ENCODE assay signal across 12 cellular contexts in genomic region chr7:117230276-117231046, GRCh38.
DNase-seq lines count a peak whose midpoint lies in the region; ATAC-seq and TF ChIP-seq lines count a peak whose summit lies in the region.
"Had no signal": no experiment of that assay in that cellular context is flagged by ENCODE, and none has a peak within 500 bp of the region (broad histone marks: within the 10 kb centered on the region; RNA-seq: fewer than 3 reads in every experiment).

No MANE protein-coding gene starts in this region.

- no peaks in the 10 kb centered on the region for H3K36me3 ChIP-seq in suprapubic skin

- no peak for TF ChIP-seq POLR2A in suprapubic skin (IDR thresholded peaks at IDR 0.05)

- 93% methylated on average over 4 of the region's 4 CpGs for WGBS in suprapubic skin

- H3K9me3 ChIP-seq in suprapubic skin, result no peaks in the 10 kb centered on the region

- H3K4me1 ChIP-seq in suprapubic skin, result no peaks in the 10 kb centered on the region

- DNase-seq in fibroblast of villous mesenchyme (ENCODE audit: low read depth) (peak; percentile 99), nucleus accumbens (lab: John Stamatoyannopoulos, UW) (no peak), suprapubic skin (ENCODE audit: low spot score in 2 of 2) (no peak), NCI-H2081 treated with DMSO at 0.1 percent for 48 hours (lab: John Stamatoyannopoulos, UW) (no peak)
- DNase-seq in stimulated activated CD4-positive, alpha-beta T cell treated with anti-CD3 and anti-CD28 coated beads, Interleukin-2, amount 100 ng/mL, for 24 hours, result no peak
- DNase-seq: DMS153; H7; stimulated activated CD4-positive, alpha-beta T cell treated with anti-CD3 and anti-CD28 coated beads, Interleukin-4, amount 100 ng/mL, for 4 hours; SW 1271 had no signal

- no peak for TF ChIP-seq EP300 in suprapubic skin (IDR thresholded peaks at IDR 0.05)

- no peaks in the 10 kb centered on the region for H3K27me3 ChIP-seq in suprapubic skin

- no peak for TF ChIP-seq CTCF in fibroblast of villous mesenchyme (IDR thresholded peaks at IDR 0.05; ENCODE audit: insufficient read depth, low read depth, low read length)
- no peak for TF ChIP-seq CTCF in suprapubic skin (IDR thresholded peaks at IDR 0.05)

- ATAC-seq in GM18498 (IDR thresholded peaks at IDR 0.05; ENCODE audit: unreplicated experiment) (peak; percentile 59), GM21825 (IDR thresholded peaks at IDR 0.05; ENCODE audit: unreplicated experiment) (peak; percentile 79), HG03520 (IDR thresholded peaks at IDR 0.05; ENCODE audit: unreplicated experiment) (peak; percentile 66)

- H3K4me3 ChIP-seq in fibroblast of villous mesenchyme (ENCODE audit: low read depth, low read length) (no peak overlapping the region), suprapubic skin (no peak overlapping the region)

- no peak overlapping the region for H3K27ac ChIP-seq in suprapubic skin
